ENCODE assay signal across 8 cellular contexts in genomic region chr14:102509744-102510615, GRCh38. TPM values are rescaled to one million over a fixed set of nuclear protein-coding genes. Genes with fewer than 3 reads are reported as not detected.
DNase-seq lines count a peak whose midpoint lies in the region; ATAC-seq and TF ChIP-seq lines count a peak whose summit lies in the region.

Gene ANKRD9 (minus strand): TSS chr14:102509776. CDS start chr14:102507889, 1,887 bp downstream.

- TF ChIP-seq CTCF in GM12874 (IDR thresholded peaks at IDR 0.05; ENCODE audit: insufficient read depth, low read depth, low read length): 0 out of 2 replicates have a peak, but pooled peaks have one; percentile 2
- TF ChIP-seq CTCF in prostate gland (IDR thresholded peaks at IDR 0.05): no peak
- no peak for TF ChIP-seq CTCF in upper lobe of right lung (IDR thresholded peaks at IDR 0.05)

- WGBS in prostate gland: 2% methylated on average over 72 of the region's 91 CpGs

- peak; percentile 90 for ATAC-seq in HG02798 (IDR thresholded peaks at IDR 0.05; ENCODE audit: poor library complexity, unreplicated experiment)
- peak; percentile 79 for ATAC-seq in left ventricle myocardium superior
- peak; percentile 91 for ATAC-seq in upper lobe of right lung

- H3K36me3 ChIP-seq in prostate gland (no peaks in the 10 kb centered on the region), upper lobe of right lung (no peaks in the 10 kb centered on the region)

- TF ChIP-seq POLR2A in prostate gland (IDR thresholded peaks at IDR 0.05): peak; percentile 81

- H3K36me3 Mint-ChIP-seq in T-helper 2 cell treated with Interferon-gamma antibody and Interleukin-4, amounts not matched to agents 5 μg/mL and 100 μg/mL, for 36 hours (ENCODE audit: low read depth): peaks cover 5% of the 10 kb centered on the region

- H3K9me3 Mint-ChIP-seq in T-helper 2 cell treated with Interferon-gamma antibody and Interleukin-4, amounts not matched to agents 5 μg/mL and 100 μg/mL, for 36 hours: no peaks in the 10 kb centered on the region

- H3K27me3 ChIP-seq in prostate gland (replicated peaks; ENCODE audit: insufficient read depth) (no peaks in the 10 kb centered on the region), upper lobe of right lung (no peaks in the 10 kb centered on the region)

- peaks cover 11% of the 10 kb centered on the region for H3K4me1 Mint-ChIP-seq in T-helper 2 cell treated with Interferon-gamma antibody and Interleukin-4, amounts not matched to agents 5 μg/mL and 100 μg/mL, for 36 hours (ENCODE audit: low read depth)

- H3K4me1 ChIP-seq in prostate gland (replicated peaks) (peaks cover 3% of the 10 kb centered on the region), upper lobe of right lung (peaks cover 16% of the 10 kb centered on the region)

- peak within 1 kb of the TSS; percentile 83 for H3K4me3 Mint-ChIP-seq in T-helper 2 cell treated with Interferon-gamma antibody and Interleukin-4, amounts not matched to agents 5 μg/mL and 100 μg/mL, for 36 hours

- DNase-seq in NCI-H146 treated with DMSO at 0.1 percent for 48 hours (lab: John Stamatoyannopoulos, UW; ENCODE audit: unreplicated experiment): peak; percentile 61
- peak; percentile 94 for DNase-seq in T-helper 2 cell treated with Interferon-gamma antibody and Interleukin-4, amounts not matched to agents 5 μg/mL and 100 μg/mL, for 36 hours (ENCODE audit: low spot score)
- DNase-seq in anterior cingulate cortex (lab: John Stamatoyannopoulos, UW): peak in 56 of 58 donors; percentile 39 to 92 (median 82)
- DNase-seq in left ventricle myocardium superior: peak; percentile 98
- peak; percentile 96 for DNase-seq in prostate gland (ENCODE audit: low spot score)
- DNase-seq in upper lobe of right lung: peak; percentile 98

- intact Hi-C loops in left ventricle myocardium superior (cut with micrococcal nuclease) (no loop called here), prostate gland (cut with DNase I) (loop anchor here (5.0 kb wide), 2 partner anchors 148 to 188 kb away; partner anchors contain the start of genes CINP and TECPR2), upper lobe of right lung (cut with DNase I) (no loop called here)

- no peaks in the 10 kb centered on the region for H3K9me3 ChIP-seq in prostate gland
- H3K9me3 ChIP-seq in upper lobe of right lung: no peaks in the 10 kb centered on the region

- H3K4me3 ChIP-seq in prostate gland (peak within 1 kb of the TSS; percentile 60 to 66), upper lobe of right lung (peak within 1 kb of the TSS; percentile 76)

- H3K27ac Mint-ChIP-seq in T-helper 2 cell treated with Interferon-gamma antibody and Interleukin-4, amounts not matched to agents 5 μg/mL and 100 μg/mL, for 36 hours: peak within 1 kb of the TSS; percentile 36

- H3K27me3 Mint-ChIP-seq in T-helper 2 cell treated with Interferon-gamma antibody and Interleukin-4, amounts not matched to agents 5 μg/mL and 100 μg/mL, for 36 hours (ENCODE audit: low read depth): peaks cover 2% of the 10 kb centered on the region

- H3K27ac ChIP-seq in prostate gland (peak within 1 kb of the TSS; percentile 88 to 95), upper lobe of right lung (peak within 1 kb of the TSS; percentile 76)

RNA-seq across cellular contexts. Expression of gene ANKRD9, which starts in this region (rescaled TPM):
- total RNA-seq in left ventricle myocardium superior: 167 TPM
- 10 to 100 TPM; 81.1 to 81.5 TPM for total RNA-seq in prostate gland
- total RNA-seq in upper lobe of right lung: 22.4 TPM

Comparison
In these comparisons a context has a peak if more than half of its experiments do, and no peak if none do; other contexts are left out.
1. Peak in every context shown above with its lines: DNase-seq, ATAC-seq, H3K4me3 ChIP-seq and H3K27ac ChIP-seq.